Comparison of ENCODE assay signal across 1 cellular context in genomic region chr11:45918331-45918941, GRCh38.
TF ChIP-seq lines count a peak whose summit lies in the region.

No MANE protein-coding gene starts in this region.

TF ChIP-seq in HepG2, 621 proteins besides CTCF, POLR2A, EP300 and RAD21 (continued from another document):
- 0 out of 2 replicates have a peak, but pooled peaks have one; percentile 49 for TF ChIP-seq TFDP2 (CRISPR knock-in tag; IDR thresholded peaks at IDR 0.05)
- 0 out of 2 replicates have a peak, but pooled peaks have one; percentile 20 for TF ChIP-seq ZNF616 (CRISPR knock-in tag; IDR thresholded peaks at IDR 0.05; ENCODE audit: low read depth)
- no peak; the same call in 1 of the 2 replicates for TF ChIP-seq PAX8 (CRISPR knock-in tag; IDR thresholded peaks at IDR 0.05; ENCODE audit: borderline replicate concordance)
- 0 out of 2 replicates have a peak, but pooled peaks have one; percentile 22 for TF ChIP-seq GATA4 (IDR thresholded peaks at IDR 0.05; ENCODE audit: borderline replicate concordance, low read depth)
- TF ChIP-seq NCOA2 (CRISPR knock-in tag; IDR thresholded peaks at IDR 0.05), result 0 out of 2 replicates have a peak, but pooled peaks have one; percentile 16
- TF ChIP-seq ZNF207 (IDR thresholded peaks at IDR 0.05; ENCODE audit: borderline replicate concordance), result no peak
- peak; percentile 66 for TF ChIP-seq DRAP1 (CRISPR knock-in tag; IDR thresholded peaks at IDR 0.05)
- TF ChIP-seq TCF12 (IDR thresholded peaks at IDR 0.05), result no peak
- 0 out of 2 replicates have a peak, but pooled peaks have one; percentile 35 for TF ChIP-seq TCF12 (CRISPR knock-in tag; IDR thresholded peaks at IDR 0.05)
- peak; percentile 14; the same call in 1 of the 2 replicates for TF ChIP-seq ZFP91 (CRISPR knock-in tag; IDR thresholded peaks at IDR 0.05; ENCODE audit: borderline replicate concordance)
- TF ChIP-seq TSC22D2 (CRISPR knock-in tag; IDR thresholded peaks at IDR 0.05; ENCODE audit: borderline replicate concordance), result no peak
- TF ChIP-seq ZNF235 (CRISPR knock-in tag; IDR thresholded peaks at IDR 0.05; ENCODE audit: borderline replicate concordance), result peak; percentile 50; the same call in 1 of the 2 replicates
- TF ChIP-seq SOX13 (IDR thresholded peaks at IDR 0.05), result no peak
- 0 out of 4 replicates have a peak, but pooled peaks of 1 of the 2 experiments have one; percentile 15 for TF ChIP-seq SOX13 (CRISPR knock-in tag; conservative IDR thresholded peaks at IDR 0.05 in 1 of 2, IDR thresholded peaks at IDR 0.05 in 1 of 2)
- peak; percentile 6; the same call in 1 of the 2 replicates for TF ChIP-seq E2F1 (CRISPR knock-in tag; IDR thresholded peaks at IDR 0.05)
- TF ChIP-seq MTERF4 (CRISPR knock-in tag; IDR thresholded peaks at IDR 0.05), result peak; percentile 59; the same call in 1 of the 2 replicates
- TF ChIP-seq ZSCAN25 (CRISPR knock-in tag; IDR thresholded peaks at IDR 0.05), result no peak
- peak; percentile 88 for TF ChIP-seq POLR2AphosphoS5 (IDR thresholded peaks at IDR 0.05; ENCODE audit: low read depth, low read length)
- TF ChIP-seq MYNN (CRISPR knock-in tag; IDR thresholded peaks at IDR 0.05; ENCODE audit: low read depth), result peak; percentile 82; the same call in 1 of the 2 replicates
- TF ChIP-seq DDIT3 (CRISPR knock-in tag; IDR thresholded peaks at IDR 0.05), result no peak
- TF ChIP-seq ZNF225 (CRISPR knock-in tag; IDR thresholded peaks at IDR 0.05), result no peak
- TF ChIP-seq KMT2A (CRISPR knock-in tag; IDR thresholded peaks at IDR 0.05), result 0 out of 2 replicates have a peak, but pooled peaks have one; percentile 17
- peak; percentile 38 for TF ChIP-seq ZNF687 (CRISPR knock-in tag; IDR thresholded peaks at IDR 0.05)
- peak; percentile 57; the same call in 1 of the 2 replicates for TF ChIP-seq ZNF275 (CRISPR knock-in tag; IDR thresholded peaks at IDR 0.05; ENCODE audit: borderline replicate concordance)
- TF ChIP-seq ZBTB2 (CRISPR knock-in tag; IDR thresholded peaks at IDR 0.05; ENCODE audit: low read depth), result 0 out of 2 replicates have a peak, but pooled peaks have one; percentile 5
- peak; percentile 27; the same call in 1 of the 2 replicates for TF ChIP-seq ZNF614 (CRISPR knock-in tag; IDR thresholded peaks at IDR 0.05; ENCODE audit: borderline replicate concordance)
- 0 out of 2 replicates have a peak, but pooled peaks have one; percentile 28 for TF ChIP-seq RCOR2 (CRISPR knock-in tag; IDR thresholded peaks at IDR 0.05)
